In genomic region chr13:80558074-80558473, GRCh38 we compare ENCODE assay signal across 15 cellular contexts.
"Had no signal": no experiment of that assay in that cellular context is flagged by ENCODE, and none has a peak within 500 bp of the region (broad histone marks: within the 10 kb centered on the region; RNA-seq: fewer than 3 reads in every experiment).

No MANE protein-coding gene starts in this region.

- H3K4me1 ChIP-seq: uterus had no signal

- DNase-seq: activated CD4-positive, alpha-beta memory T cell treated with anti-CD3 and anti-CD28 coated beads for 36 hours; activated CD4-positive, CD25-positive, alpha-beta regulatory T cell treated with anti-CD3 and anti-CD28 coated beads, Interleukin-2, amount 50 U/mL, for 72 hours; activated effector memory CD4-positive, alpha-beta T cell treated with anti-CD3 and anti-CD28 coated beads, Interleukin-2, amount 50 U/mL, for 16 hours; activated T-cell treated with anti-CD3 and anti-CD28 coated beads, Interleukin-2, amount 50 U/mL, for 4 hours; cerebellar nuclear complex; effector memory CD8-positive, alpha-beta T cell; erythroblast; left ventricle myocardium inferior; posterior cingulate gyrus; right cardiac atrium; stimulated activated CD4-positive, alpha-beta T cell treated with anti-CD3 and anti-CD28 coated beads, Interleukin-12 subunit alpha, Interleukin-12 subunit beta, amount 100 ng/mL, for 4 hours; uterus had no signal

- FAIRE-seq: islet of Langerhans had no signal

- H3K27me3 ChIP-seq: uterus had no signal

- H3K9me3 ChIP-seq: left ventricle myocardium inferior, thoracic aorta, uterus had no signal

- H3K36me3 ChIP-seq: left ventricle myocardium inferior, thoracic aorta, uterus had no signal

- H3K27ac ChIP-seq: left ventricle myocardium inferior, thoracic aorta, uterus had no signal

- ATAC-seq: activated naive CD4-positive, alpha-beta T cell treated with anti-CD3 and anti-CD28 coated beads, Interleukin-2, amount 50 U/mL, for 72 hours; activated T-cell treated with anti-CD3 and anti-CD28 coated beads, Interleukin-2, amount 50 U/mL, for 4 hours; effector memory CD8-positive, alpha-beta T cell; right cardiac atrium had no signal

- H3K4me3 ChIP-seq: left ventricle myocardium inferior, thoracic aorta, uterus had no signal
